ENCODE assay signal across 17 cellular contexts in genomic region chr9:38526571-38526970, GRCh38.
DNase-seq lines count a peak whose midpoint lies in the region; ATAC-seq and TF ChIP-seq lines count a peak whose summit lies in the region.
"Had no signal": no experiment of that assay in that cellular context is flagged by ENCODE, and none has a peak within 500 bp of the region (broad histone marks: within the 10 kb centered on the region; RNA-seq: fewer than 3 reads in every experiment).

No MANE protein-coding gene starts in this region.

- peaks cover 3% of the 10 kb centered on the region for H3K27me3 Mint-ChIP-seq in nephron progenitor cell (ENCODE audit: low read depth, poor library complexity)

- H3K4me3 Mint-ChIP-seq in nephron progenitor cell: no peak overlapping the region
- H3K4me3 Mint-ChIP-seq: B cell; CD8-positive, alpha-beta T cell; IgD-negative memory B cell had no signal

- ATAC-seq in HG03521 (IDR thresholded peaks at IDR 0.05; ENCODE audit: unreplicated experiment): no peak
- ATAC-seq: CD8-positive, alpha-beta T cell; GM12878 had no signal

- H3K27me3 ChIP-seq in testis: no peaks in the 10 kb centered on the region
- H3K27me3 ChIP-seq: BLaER1 treated with 17β-estradiol and CSF1 and Interleukin-3, amounts not matched to agents 10 nM and 100 nM had no signal

- H3K4me1 ChIP-seq in testis: no peaks in the 10 kb centered on the region
- H3K4me1 ChIP-seq: BLaER1 treated with 17β-estradiol and CSF1 and Interleukin-3, amounts not matched to agents 10 nM and 100 nM had no signal

- peaks cover 29% of the 10 kb centered on the region for H3K9me3 Mint-ChIP-seq in nephron progenitor cell

- DNase-seq in AG20443 (ENCODE audit: low spot score) (peak; percentile 24), astrocyte of the hippocampus (ENCODE audit: low read depth, low spot score) (peak; percentile 5), nephron progenitor cell (no peak), testis (peak; percentile 37), NCI-H1417 treated with DMSO at 0.1 percent for 48 hours (lab: John Stamatoyannopoulos, UW) (no peak), 8988T (no peak)
- DNase-seq: Calu3; CD8-positive, alpha-beta T cell; DMS79 treated with DMSO at 0.1 percent for 48 hours; HCEC 1CT; KBM-7 had no signal

- H3K9me3 ChIP-seq in testis: no peaks in the 10 kb centered on the region

- peak overlapping the region; percentile 74 for H3K27ac Mint-ChIP-seq in nephron progenitor cell
- H3K27ac Mint-ChIP-seq: B cell; CD8-positive, alpha-beta T cell; IgD-negative memory B cell had no signal

- H3K36me3 Mint-ChIP-seq in nephron progenitor cell (ENCODE audit: low read depth): peaks cover 9% of the 10 kb centered on the region
- H3K36me3 Mint-ChIP-seq: CD8-positive, alpha-beta T cell; IgD-negative memory B cell had no signal

- peak overlapping the region; percentile 21 to 36 for H3K4me3 ChIP-seq in testis
- H3K4me3 ChIP-seq: BLaER1 treated with 17β-estradiol and CSF1 and Interleukin-3, amounts not matched to agents 10 nM and 100 nM; GM12878 had no signal

- TF ChIP-seq CTCF in nephron progenitor cell (IDR thresholded peaks at IDR 0.05): no peak
- TF ChIP-seq CTCF in testis (IDR thresholded peaks at IDR 0.05): no peak

- peaks cover 41% of the 10 kb centered on the region for H3K4me1 Mint-ChIP-seq in nephron progenitor cell
- H3K4me1 Mint-ChIP-seq: B cell had no signal

- H3K36me3 ChIP-seq in testis (ENCODE audit: low read depth, missing control alignments): no peaks in the 10 kb centered on the region
- H3K36me3 ChIP-seq: BLaER1 treated with 17β-estradiol and CSF1 and Interleukin-3, amounts not matched to agents 10 nM and 100 nM had no signal

- TF ChIP-seq POLR2A in testis (IDR thresholded peaks at IDR 0.05): no peak

- intact Hi-C loops in testis (cut with DNase I; ENCODE audit: low total_unique reads): no loop called here

- no peak overlapping the region for H3K27ac ChIP-seq in testis
- H3K27ac ChIP-seq: 22Rv1; BLaER1 treated with 17β-estradiol and CSF1 and Interleukin-3, amounts not matched to agents 10 nM and 100 nM had no signal

- WGBS in testis, 2 donors: 37 to 44% methylated on average over 15 to 26 of the region's 38 CpGs

Comparison
In these comparisons a context has a peak if more than half of its experiments do, and no peak if none do; other contexts are left out.
1. DNase-seq: peak in AG20443 (single experiment), astrocyte of the hippocampus (single experiment) and testis (single experiment); none in nephron progenitor cell (single experiment), NCI-H1417 treated with DMSO at 0.1 percent for 48 hours (single experiment) and 8988T (single experiment).